ENCODE assay signal across 1 cellular context in genomic region chr1:23867953-23868847, GRCh38.
TF ChIP-seq lines count a peak whose summit lies in the region.

FUCA1 (minus strand) TSS chr1:23868290; CDS start chr1:23868286, 4 bp downstream.

TF ChIP-seq in K562, 482 proteins besides CTCF, POLR2A, EP300 and RAD21 (continued from another document and continues in another):
- TF ChIP-seq, protein P1, sequence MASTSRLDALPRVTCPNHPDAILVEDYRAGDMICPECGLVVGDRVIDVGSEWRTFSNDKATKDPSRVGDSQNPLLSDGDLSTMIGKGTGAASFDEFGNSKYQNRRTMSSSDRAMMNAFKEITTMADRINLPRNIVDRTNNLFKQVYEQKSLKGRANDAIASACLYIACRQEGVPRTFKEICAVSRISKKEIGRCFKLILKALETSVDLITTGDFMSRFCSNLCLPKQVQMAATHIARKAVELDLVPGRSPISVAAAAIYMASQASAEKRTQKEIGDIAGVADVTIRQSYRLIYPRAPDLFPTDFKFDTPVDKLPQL (IDR thresholded peaks at IDR 0.05; ENCODE audit: extremely low read depth, insufficient read length) = no peak
- TF ChIP-seq LARP7 (IDR thresholded peaks at IDR 0.05) (no peak), ZKSCAN8 (CRISPR knock-in tag; IDR thresholded peaks at IDR 0.05) (no peak), ZNF830 (CRISPR knock-in tag; IDR thresholded peaks at IDR 0.05) (peak; percentile 69; the same call in 1 of the 2 replicates), PHB2 (IDR thresholded peaks at IDR 0.05; ENCODE audit: low read depth) (no peak), STAT5B (CRISPR knock-in tag; IDR thresholded peaks at IDR 0.05) (no peak), GTF2E2 (tag; IDR thresholded peaks at IDR 0.05) (no peak), RREB1 (CRISPR knock-in tag; IDR thresholded peaks at IDR 0.05) (peak; percentile 77; the same call in 1 of the 2 replicates), ZNF398 (CRISPR knock-in tag; IDR thresholded peaks at IDR 0.05) (no peak), SMC3 (conservative IDR thresholded peaks at IDR 0.05; ENCODE audit: insufficient read depth, low read depth, low read length) (peak; percentile 79), CHCHD3 (CRISPR knock-in tag; IDR thresholded peaks at IDR 0.05) (no peak), ZNF449 (CRISPR knock-in tag; IDR thresholded peaks at IDR 0.05) (0 out of 2 replicates have a peak, but pooled peaks have one; percentile 10), MTF1 (CRISPR knock-in tag; IDR thresholded peaks at IDR 0.05; ENCODE audit: borderline replicate concordance) (0 out of 2 replicates have a peak, but pooled peaks have one; percentile 40), XRCC5 (IDR thresholded peaks at IDR 0.05; ENCODE audit: low read depth, low read length) (peak; percentile 94), ATF2 (CRISPR knock-in tag; IDR thresholded peaks at IDR 0.05) (no peak), TOE1 (IDR thresholded peaks at IDR 0.05; ENCODE audit: borderline replicate concordance) (no peak), TOE1 (CRISPR knock-in tag; IDR thresholded peaks at IDR 0.05; ENCODE audit: borderline replicate concordance, low read depth) (no peak), ZBED1 (IDR thresholded peaks at IDR 0.05) (0 out of 2 replicates have a peak, but pooled peaks have one; percentile 33), SP1 (CRISPR knock-in tag; IDR thresholded peaks at IDR 0.05) (peak; percentile 92), ZNF785 (CRISPR knock-in tag; IDR thresholded peaks at IDR 0.05) (no peak), BMI1 (IDR thresholded peaks at IDR 0.05; ENCODE audit: low read length) (no peak), NR2C2 (CRISPR knock-in tag; IDR thresholded peaks at IDR 0.05) (no peak; the same call in 1 of the 2 replicates), NR2C2 (tag; IDR thresholded peaks at IDR 0.05) (peak; percentile 74), MYNN (IDR thresholded peaks at IDR 0.05) (peak; percentile 30; the same call in 1 of the 2 replicates), MYNN (CRISPR knock-in tag; IDR thresholded peaks at IDR 0.05) (no peak), MCM2 (IDR thresholded peaks at IDR 0.05; ENCODE audit: low read depth) (no peak), FOXM1 (IDR thresholded peaks at IDR 0.05; ENCODE audit: low read depth) (no peak), FOXM1 (CRISPR knock-in tag; IDR thresholded peaks at IDR 0.05; ENCODE audit: low read depth) (no peak), EGR1 (conservative IDR thresholded peaks at IDR 0.05) (peak; percentile 50), DEAF1 (CRISPR knock-in tag; IDR thresholded peaks at IDR 0.05) (peak; percentile 29; the same call in 1 of the 2 replicates), ZNF239 (CRISPR knock-in tag; IDR thresholded peaks at IDR 0.05) (no peak), ZNF324 (CRISPR knock-in tag; IDR thresholded peaks at IDR 0.05) (no peak), GABPB1 (CRISPR knock-in tag; IDR thresholded peaks at IDR 0.05) (peak; percentile 63), RBFOX2 (IDR thresholded peaks at IDR 0.05; ENCODE audit: low read depth, low read length) (peak; percentile 84), PRPF4 (IDR thresholded peaks at IDR 0.05; ENCODE audit: insufficient read depth, low read depth, low read length, poor library complexity, severe bottlenecking) (no peak), KLF16 (IDR thresholded peaks at IDR 0.05) (peak; percentile 59; the same call in 1 of the 2 replicates), TFE3 (CRISPR knock-in tag; IDR thresholded peaks at IDR 0.05) (no peak)
- TF ChIP-seq, protein P2, sequence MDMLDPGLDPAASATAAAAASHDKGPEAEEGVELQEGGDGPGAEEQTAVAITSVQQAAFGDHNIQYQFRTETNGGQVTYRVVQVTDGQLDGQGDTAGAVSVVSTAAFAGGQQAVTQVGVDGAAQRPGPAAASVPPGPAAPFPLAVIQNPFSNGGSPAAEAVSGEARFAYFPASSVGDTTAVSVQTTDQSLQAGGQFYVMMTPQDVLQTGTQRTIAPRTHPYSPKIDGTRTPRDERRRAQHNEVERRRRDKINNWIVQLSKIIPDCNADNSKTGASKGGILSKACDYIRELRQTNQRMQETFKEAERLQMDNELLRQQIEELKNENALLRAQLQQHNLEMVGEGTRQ (CRISPR knock-in tag; IDR thresholded peaks at IDR 0.05) = no peak
- TF ChIP-seq, protein P3, sequence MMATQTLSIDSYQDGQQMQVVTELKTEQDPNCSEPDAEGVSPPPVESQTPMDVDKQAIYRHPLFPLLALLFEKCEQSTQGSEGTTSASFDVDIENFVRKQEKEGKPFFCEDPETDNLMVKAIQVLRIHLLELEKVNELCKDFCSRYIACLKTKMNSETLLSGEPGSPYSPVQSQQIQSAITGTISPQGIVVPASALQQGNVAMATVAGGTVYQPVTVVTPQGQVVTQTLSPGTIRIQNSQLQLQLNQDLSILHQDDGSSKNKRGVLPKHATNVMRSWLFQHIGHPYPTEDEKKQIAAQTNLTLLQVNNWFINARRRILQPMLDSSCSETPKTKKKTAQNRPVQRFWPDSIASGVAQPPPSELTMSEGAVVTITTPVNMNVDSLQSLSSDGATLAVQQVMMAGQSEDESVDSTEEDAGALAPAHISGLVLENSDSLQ (IDR thresholded peaks at IDR 0.05) = peak; percentile 58; the same call in 1 of the 2 replicates
- TF ChIP-seq, protein P4, sequence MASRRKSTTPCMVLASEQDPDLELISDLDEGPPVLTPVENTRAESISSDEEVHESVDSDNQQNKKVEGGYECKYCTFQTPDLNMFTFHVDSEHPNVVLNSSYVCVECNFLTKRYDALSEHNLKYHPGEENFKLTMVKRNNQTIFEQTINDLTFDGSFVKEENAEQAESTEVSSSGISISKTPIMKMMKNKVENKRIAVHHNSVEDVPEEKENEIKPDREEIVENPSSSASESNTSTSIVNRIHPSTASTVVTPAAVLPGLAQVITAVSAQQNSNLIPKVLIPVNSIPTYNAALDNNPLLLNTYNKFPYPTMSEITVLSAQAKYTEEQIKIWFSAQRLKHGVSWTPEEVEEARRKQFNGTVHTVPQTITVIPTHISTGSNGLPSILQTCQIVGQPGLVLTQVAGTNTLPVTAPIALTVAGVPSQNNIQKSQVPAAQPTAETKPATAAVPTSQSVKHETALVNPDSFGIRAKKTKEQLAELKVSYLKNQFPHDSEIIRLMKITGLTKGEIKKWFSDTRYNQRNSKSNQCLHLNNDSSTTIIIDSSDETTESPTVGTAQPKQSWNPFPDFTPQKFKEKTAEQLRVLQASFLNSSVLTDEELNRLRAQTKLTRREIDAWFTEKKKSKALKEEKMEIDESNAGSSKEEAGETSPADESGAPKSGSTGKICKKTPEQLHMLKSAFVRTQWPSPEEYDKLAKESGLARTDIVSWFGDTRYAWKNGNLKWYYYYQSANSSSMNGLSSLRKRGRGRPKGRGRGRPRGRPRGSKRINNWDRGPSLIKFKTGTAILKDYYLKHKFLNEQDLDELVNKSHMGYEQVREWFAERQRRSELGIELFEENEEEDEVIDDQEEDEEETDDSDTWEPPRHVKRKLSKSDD (conservative IDR thresholded peaks at IDR 0.05; ENCODE audit: low read length) = no peak
- TF ChIP-seq, protein P5, sequence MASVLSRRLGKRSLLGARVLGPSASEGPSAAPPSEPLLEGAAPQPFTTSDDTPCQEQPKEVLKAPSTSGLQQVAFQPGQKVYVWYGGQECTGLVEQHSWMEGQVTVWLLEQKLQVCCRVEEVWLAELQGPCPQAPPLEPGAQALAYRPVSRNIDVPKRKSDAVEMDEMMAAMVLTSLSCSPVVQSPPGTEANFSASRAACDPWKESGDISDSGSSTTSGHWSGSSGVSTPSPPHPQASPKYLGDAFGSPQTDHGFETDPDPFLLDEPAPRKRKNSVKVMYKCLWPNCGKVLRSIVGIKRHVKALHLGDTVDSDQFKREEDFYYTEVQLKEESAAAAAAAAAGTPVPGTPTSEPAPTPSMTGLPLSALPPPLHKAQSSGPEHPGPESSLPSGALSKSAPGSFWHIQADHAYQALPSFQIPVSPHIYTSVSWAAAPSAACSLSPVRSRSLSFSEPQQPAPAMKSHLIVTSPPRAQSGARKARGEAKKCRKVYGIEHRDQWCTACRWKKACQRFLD (CRISPR knock-in tag; IDR thresholded peaks at IDR 0.05) = peak; percentile 62; the same call in 1 of the 2 replicates
